28 cellular contexts compared by ENCODE assay signal in the genomic region with DNA sequence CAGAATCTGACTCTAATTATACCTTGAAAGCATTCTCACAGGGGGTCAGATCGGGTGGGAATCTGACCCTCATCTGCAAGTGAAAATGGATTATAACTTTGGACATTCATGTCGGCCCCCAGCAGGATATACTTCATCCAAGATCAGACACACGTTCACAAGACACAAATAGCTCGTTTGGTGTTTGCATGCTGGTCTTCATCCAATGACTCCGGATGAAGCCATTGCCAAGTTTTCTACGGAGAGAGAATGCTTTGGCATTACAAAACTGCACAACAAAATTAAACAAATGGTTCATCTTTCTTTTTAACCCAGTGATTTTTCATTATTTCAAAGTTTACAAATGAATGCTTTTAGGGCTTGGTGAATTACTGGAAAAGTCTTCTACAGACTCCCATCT.
DNase-seq lines count a peak whose midpoint lies in the region; ATAC-seq, FAIRE-seq and TF ChIP-seq lines count a peak whose summit lies in the region.
"Had no signal": no experiment of that assay in that cellular context is flagged by ENCODE, and none has a peak within 500 bp of the region (broad histone marks: within the 10 kb centered on the region; RNA-seq: fewer than 3 reads in every experiment).

No MANE protein-coding gene starts in this region.

- H3K9ac ChIP-seq in liver (ENCODE audit: low read depth in 1 of 2, low read length in 2 of 2) (no peak overlapping the region), HepG2 (ENCODE audit: insufficient read depth, low read depth, low read length) (no peak overlapping the region)
- H3K9ac ChIP-seq: BLaER1 treated with 17β-estradiol and CSF1 and Interleukin-3, amounts not matched to agents 10 nM and 100 nM; neural progenitor cell had no signal

- intact Hi-C loops in HepG2 (cut with micrococcal nuclease; ENCODE audit: unreplicated experiment): no loop called here

- H3K9me3 ChIP-seq in liver (ENCODE audit: control insufficient read depth in 4 of 4, low read length in 3 of 4) (no peaks in the 10 kb centered on the region), HepG2 (ENCODE audit: low read length) (no peaks in the 10 kb centered on the region)
- H3K9me3 ChIP-seq: A549; BLaER1 treated with 17β-estradiol and CSF1 and Interleukin-3, amounts not matched to agents 10 nM and 100 nM; upper lobe of right lung had no signal

- H3K4me3 Mint-ChIP-seq in immature natural killer cell: no peak overlapping the region
- H3K4me3 Mint-ChIP-seq: activated T-cell treated with anti-CD3 and anti-CD28 coated beads, Interleukin-2, amount 50 U/mL, for 4 hours; HFFc6; neural progenitor cell had no signal

- in situ Hi-C loops in HepG2 (cut with HindIII; ENCODE audit: extremely low pct_ligation_motif_present, low pct_unique_long_range_greater_than_20kb): no loop called here

- H3K4me2 ChIP-seq in HepG2 (ENCODE audit: low read depth, low read length): no peak overlapping the region
- H3K4me2 ChIP-seq: A549; BLaER1 treated with 17β-estradiol and CSF1 and Interleukin-3, amounts not matched to agents 10 nM and 100 nM; neural progenitor cell had no signal

- TF ChIP-seq CTCF in liver (IDR thresholded peaks at IDR 0.05; ENCODE audit: low read depth, low read length, missing input control): no peak
- no peak for TF ChIP-seq CTCF in HepG2 (CRISPR knock-in tag; IDR thresholded peaks at IDR 0.05)
- TF ChIP-seq CTCF in foreskin fibroblast (IDR thresholded peaks at IDR 0.05; ENCODE audit: low read depth, low read length): no peak

- CTCF ChIA-PET in HepG2 (lab: Yijun Ruan, JAX; ENCODE audit: low intra/inter-chr PET ratio, low total read pairs): no interaction called here

- H2AFZ ChIP-seq in HepG2 (ENCODE audit: low read length): no peak overlapping the region
- H2AFZ ChIP-seq: neural progenitor cell had no signal

- H3K27me3 ChIP-seq in liver (ENCODE audit: control insufficient read depth in 4 of 4, insufficient read depth in 4 of 4, low read length in 3 of 4) (no peaks in the 10 kb centered on the region), HepG2 (ENCODE audit: control insufficient read depth in 1 of 2, insufficient read depth in 2 of 2, low read length in 2 of 2) (no peaks in the 10 kb centered on the region)
- H3K27me3 ChIP-seq: upper lobe of right lung had no signal

- H3K36me3 ChIP-seq in liver (ENCODE audit: control insufficient read depth in 4 of 4, insufficient read depth in 3 of 4, low read depth in 1 of 4, low read length in 3 of 4) (no peaks in the 10 kb centered on the region), HepG2 (replicated peaks in 1 of 2; ENCODE audit: control insufficient read depth in 1 of 2, insufficient read depth in 2 of 2, low read length in 2 of 2) (no peaks in the 10 kb centered on the region)
- H3K36me3 ChIP-seq: BLaER1 treated with 17β-estradiol and CSF1 and Interleukin-3, amounts not matched to agents 10 nM and 100 nM; neural progenitor cell; upper lobe of right lung had no signal

- H3K27ac Mint-ChIP-seq in immature natural killer cell: no peak overlapping the region
- H3K27ac Mint-ChIP-seq: HFFc6, neural progenitor cell had no signal

- POLR2A ChIA-PET in HepG2 (lab: Yijun Ruan, JAX): no interaction called here

- TF ChIP-seq POLR2A in HepG2 (IDR thresholded peaks at IDR 0.05; ENCODE audit: insufficient read depth in 1 of 2, low read depth in 2 of 2, low read length in 2 of 2): no peak

- TF ChIP-seq RAD21 in liver (IDR thresholded peaks at IDR 0.05) (peak; percentile 6 to 8), HepG2 (CRISPR knock-in tag; IDR thresholded peaks at IDR 0.05) (no peak)

- 32% methylated on average over 6 of the region's 6 CpGs for WGBS in liver
- WGBS in HepG2 (ENCODE audit: low lambda C conversion rate): 93% methylated on average over 2 of the region's 6 CpGs

- H3K27ac ChIP-seq in liver (ENCODE audit: low read depth in 1 of 2, low read length in 2 of 2) (no peak overlapping the region), HepG2 (ENCODE audit: extremely low read length, insufficient read depth, low read length) (no peak overlapping the region)
- H3K27ac ChIP-seq: A549; BLaER1 treated with 17β-estradiol and CSF1 and Interleukin-3, amounts not matched to agents 10 nM and 100 nM; neural progenitor cell; upper lobe of right lung had no signal

- peaks cover 0 to 6% (median 0%) of the 10 kb centered on the region in 6 donors for H3K9me3 Mint-ChIP-seq in immature natural killer cell
- H3K9me3 Mint-ChIP-seq: activated T-cell treated with anti-CD3 and anti-CD28 coated beads, Interleukin-2, amount 50 U/mL, for 4 hours; HFFc6 had no signal

- H4K20me1 ChIP-seq in HepG2 (ENCODE audit: insufficient read depth, low read length): no peaks in the 10 kb centered on the region
- H4K20me1 ChIP-seq: BLaER1 treated with 17β-estradiol and CSF1 and Interleukin-3, amounts not matched to agents 10 nM and 100 nM had no signal

- no peak for ATAC-seq in HepG2
- no peak for ATAC-seq in GM19463 (IDR thresholded peaks at IDR 0.05; ENCODE audit: unreplicated experiment)
- ATAC-seq: A549; activated T-cell treated with anti-CD3 and anti-CD28 coated beads, Interleukin-2, amount 50 U/mL, for 4 hours; SK-N-SH treated with all-trans-retinoic acid at 6 μM for 48 hours; upper lobe of right lung had no signal

- H3K4me1 ChIP-seq in liver (ENCODE audit: control insufficient read depth in 4 of 4, insufficient read depth in 4 of 4, low read length in 3 of 4) (peaks cover 0 to 11% (median 3%) of the 10 kb centered on the region in 4 donors), HepG2 (ENCODE audit: insufficient read depth, low read length) (peaks cover 11% of the 10 kb centered on the region; the same call in 1 of the 2 replicates)
- H3K4me1 ChIP-seq: neural progenitor cell had no signal

- no peak for FAIRE-seq in HepG2 (lab: Jason Lieb, UNC)
- FAIRE-seq: endothelial cell of umbilical vein had no signal

- TF ChIP-seq EP300 in HepG2 (IDR thresholded peaks at IDR 0.05; ENCODE audit: low read depth in 2 of 2, low read length in 2 of 2): no peak
- no peak for TF ChIP-seq EP300 in HepG2 (CRISPR knock-in tag; IDR thresholded peaks at IDR 0.05; ENCODE audit: borderline replicate concordance)

- no peaks in the 10 kb centered on the region for H3K79me2 ChIP-seq in HepG2 (ENCODE audit: insufficient read depth, low read length)

- no peaks in the 10 kb centered on the region for H3K36me3 Mint-ChIP-seq in immature natural killer cell

- BruUV-seq in HepG2 (replicated peaks; lab: Mats Ljungman, UMichigan): no TSS peak

- DNase-seq in HepG2 (ENCODE audit: low spot score) (no peak), cerebellum (ENCODE audit: low spot score) (peak; percentile 42), foreskin fibroblast (peak; percentile 33 to 51), immature natural killer cell (no peak)
- DNase-seq in stimulated activated CD8-positive, alpha-beta memory T cell treated with anti-CD3 and anti-CD28 coated beads, Interleukin-4, amount 100 ng/mL, for 48 hours: no peak
- DNase-seq in stimulated activated naive CD4-positive, alpha-beta T cell (lab: John Stamatoyannopoulos, UW): no peak
- DNase-seq: activated CD4-positive, alpha-beta T cell treated with anti-CD3 and anti-CD28 coated beads for 4 hours; activated CD8-positive, alpha-beta memory T cell treated with anti-CD3 and anti-CD28 coated beads for 24 hours; activated naive CD4-positive, alpha-beta T cell treated with Interleukin-2 at 50 U/mL for 16 hours; activated T-cell treated with anti-CD3 and anti-CD28 coated beads, Interleukin-2, amount 50 U/mL, for 4 hours; amniotic stem cell; EL; HFFc6; islet precursor cell; NCI-H1417; NCI-H2081 treated with DMSO at 0.1 percent for 48 hours; NCI-H345; NCI-H748 treated with DMSO at 0.1 percent for 48 hours; posterior cingulate gyrus; upper lobe of right lung had no signal

- H3K4me1 Mint-ChIP-seq in immature natural killer cell: no peaks in the 10 kb centered on the region

- H3K4me3 ChIP-seq in liver (ENCODE audit: low read depth in 1 of 3, low read length in 3 of 3) (no peak overlapping the region), HepG2 (replicated peaks in 1 of 3; ENCODE audit: insufficient read depth in 1 of 3, low read depth in 2 of 3, low read length in 3 of 3) (no peak overlapping the region), foreskin fibroblast (ENCODE audit: low read depth in 1 of 2, low read length in 2 of 2) (no peak overlapping the region)
- H3K4me3 ChIP-seq: A549; BLaER1 treated with 17β-estradiol and CSF1 and Interleukin-3, amounts not matched to agents 10 nM and 100 nM; lung; neural progenitor cell; upper lobe of right lung had no signal

- peaks cover 0 to 3% (median 2%) of the 10 kb centered on the region in 3 donors for H3K27me3 Mint-ChIP-seq in immature natural killer cell (ENCODE audit: low read depth in 3 of 3)

TF ChIP-seq in liver, 16 proteins besides CTCF, POLR2A, EP300 and RAD21 (continues in another document):
- no peak for TF ChIP-seq TAF1 (conservative IDR thresholded peaks at IDR 0.05)
- TF ChIP-seq, protein P1, sequence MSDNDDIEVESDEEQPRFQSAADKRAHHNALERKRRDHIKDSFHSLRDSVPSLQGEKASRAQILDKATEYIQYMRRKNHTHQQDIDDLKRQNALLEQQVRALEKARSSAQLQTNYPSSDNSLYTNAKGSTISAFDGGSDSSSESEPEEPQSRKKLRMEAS (IDR thresholded peaks at IDR 0.05): no peak

TF ChIP-seq in HepG2, 621 proteins besides CTCF, POLR2A, EP300 and RAD21:
- TF ChIP-seq FOXP1 (IDR thresholded peaks at IDR 0.05): no peak
- no peak for TF ChIP-seq FOXP1 (CRISPR knock-in tag; IDR thresholded peaks at IDR 0.05)

Comparison
In these comparisons a context has a peak if more than half of its experiments do, and no peak if none do; other contexts are left out.
1. DNase-seq: peak in cerebellum (single experiment) and foreskin fibroblast (2 of 2); none in HepG2 (single experiment), stimulated activated CD8-positive, alpha-beta memory T cell treated with anti-CD3 and anti-CD28 coated beads, Interleukin-4, amount 100 ng/mL, for 48 hours (single experiment), immature natural killer cell (0 of 3) and stimulated activated naive CD4-positive, alpha-beta T cell (0 of 6).